Comparison of ENCODE assay signal across 1 cellular context in the genomic region with DNA sequence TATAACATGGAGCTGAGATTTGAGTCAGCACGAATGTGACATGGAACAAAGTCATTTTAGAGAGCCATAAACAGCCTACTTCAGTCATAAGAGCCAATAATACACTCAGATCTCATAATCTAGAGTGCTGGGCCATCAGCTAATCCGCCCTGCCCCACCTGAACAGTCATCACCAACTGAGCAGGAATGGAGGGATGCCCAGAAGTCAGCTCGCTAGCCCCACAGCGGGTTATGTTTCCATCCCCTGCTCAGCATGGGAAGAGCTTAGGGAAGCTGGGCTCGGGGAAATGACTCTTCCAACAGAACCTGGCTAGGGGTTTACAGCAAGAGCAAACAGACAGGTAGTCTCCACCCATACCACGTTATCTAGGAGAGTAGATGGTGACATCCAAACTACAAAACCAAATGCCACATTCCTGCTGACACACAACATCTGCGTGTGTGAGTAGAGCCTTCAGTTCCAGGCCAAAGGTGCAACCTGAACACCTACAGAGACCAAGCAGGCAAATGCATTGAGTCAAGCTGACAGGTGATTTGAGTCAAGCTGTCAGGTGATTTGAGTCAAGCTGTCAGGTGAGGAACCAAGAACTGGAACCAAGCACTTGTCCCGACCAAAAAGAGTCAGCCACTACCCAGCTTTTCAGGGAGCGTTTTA.
TF ChIP-seq lines count a peak whose summit lies in the region.

No MANE protein-coding gene starts in this region.

TF ChIP-seq in GM23338, 12 proteins besides CTCF, POLR2A, EP300 and RAD21 (continued from another document):
- TF ChIP-seq, protein P1, sequence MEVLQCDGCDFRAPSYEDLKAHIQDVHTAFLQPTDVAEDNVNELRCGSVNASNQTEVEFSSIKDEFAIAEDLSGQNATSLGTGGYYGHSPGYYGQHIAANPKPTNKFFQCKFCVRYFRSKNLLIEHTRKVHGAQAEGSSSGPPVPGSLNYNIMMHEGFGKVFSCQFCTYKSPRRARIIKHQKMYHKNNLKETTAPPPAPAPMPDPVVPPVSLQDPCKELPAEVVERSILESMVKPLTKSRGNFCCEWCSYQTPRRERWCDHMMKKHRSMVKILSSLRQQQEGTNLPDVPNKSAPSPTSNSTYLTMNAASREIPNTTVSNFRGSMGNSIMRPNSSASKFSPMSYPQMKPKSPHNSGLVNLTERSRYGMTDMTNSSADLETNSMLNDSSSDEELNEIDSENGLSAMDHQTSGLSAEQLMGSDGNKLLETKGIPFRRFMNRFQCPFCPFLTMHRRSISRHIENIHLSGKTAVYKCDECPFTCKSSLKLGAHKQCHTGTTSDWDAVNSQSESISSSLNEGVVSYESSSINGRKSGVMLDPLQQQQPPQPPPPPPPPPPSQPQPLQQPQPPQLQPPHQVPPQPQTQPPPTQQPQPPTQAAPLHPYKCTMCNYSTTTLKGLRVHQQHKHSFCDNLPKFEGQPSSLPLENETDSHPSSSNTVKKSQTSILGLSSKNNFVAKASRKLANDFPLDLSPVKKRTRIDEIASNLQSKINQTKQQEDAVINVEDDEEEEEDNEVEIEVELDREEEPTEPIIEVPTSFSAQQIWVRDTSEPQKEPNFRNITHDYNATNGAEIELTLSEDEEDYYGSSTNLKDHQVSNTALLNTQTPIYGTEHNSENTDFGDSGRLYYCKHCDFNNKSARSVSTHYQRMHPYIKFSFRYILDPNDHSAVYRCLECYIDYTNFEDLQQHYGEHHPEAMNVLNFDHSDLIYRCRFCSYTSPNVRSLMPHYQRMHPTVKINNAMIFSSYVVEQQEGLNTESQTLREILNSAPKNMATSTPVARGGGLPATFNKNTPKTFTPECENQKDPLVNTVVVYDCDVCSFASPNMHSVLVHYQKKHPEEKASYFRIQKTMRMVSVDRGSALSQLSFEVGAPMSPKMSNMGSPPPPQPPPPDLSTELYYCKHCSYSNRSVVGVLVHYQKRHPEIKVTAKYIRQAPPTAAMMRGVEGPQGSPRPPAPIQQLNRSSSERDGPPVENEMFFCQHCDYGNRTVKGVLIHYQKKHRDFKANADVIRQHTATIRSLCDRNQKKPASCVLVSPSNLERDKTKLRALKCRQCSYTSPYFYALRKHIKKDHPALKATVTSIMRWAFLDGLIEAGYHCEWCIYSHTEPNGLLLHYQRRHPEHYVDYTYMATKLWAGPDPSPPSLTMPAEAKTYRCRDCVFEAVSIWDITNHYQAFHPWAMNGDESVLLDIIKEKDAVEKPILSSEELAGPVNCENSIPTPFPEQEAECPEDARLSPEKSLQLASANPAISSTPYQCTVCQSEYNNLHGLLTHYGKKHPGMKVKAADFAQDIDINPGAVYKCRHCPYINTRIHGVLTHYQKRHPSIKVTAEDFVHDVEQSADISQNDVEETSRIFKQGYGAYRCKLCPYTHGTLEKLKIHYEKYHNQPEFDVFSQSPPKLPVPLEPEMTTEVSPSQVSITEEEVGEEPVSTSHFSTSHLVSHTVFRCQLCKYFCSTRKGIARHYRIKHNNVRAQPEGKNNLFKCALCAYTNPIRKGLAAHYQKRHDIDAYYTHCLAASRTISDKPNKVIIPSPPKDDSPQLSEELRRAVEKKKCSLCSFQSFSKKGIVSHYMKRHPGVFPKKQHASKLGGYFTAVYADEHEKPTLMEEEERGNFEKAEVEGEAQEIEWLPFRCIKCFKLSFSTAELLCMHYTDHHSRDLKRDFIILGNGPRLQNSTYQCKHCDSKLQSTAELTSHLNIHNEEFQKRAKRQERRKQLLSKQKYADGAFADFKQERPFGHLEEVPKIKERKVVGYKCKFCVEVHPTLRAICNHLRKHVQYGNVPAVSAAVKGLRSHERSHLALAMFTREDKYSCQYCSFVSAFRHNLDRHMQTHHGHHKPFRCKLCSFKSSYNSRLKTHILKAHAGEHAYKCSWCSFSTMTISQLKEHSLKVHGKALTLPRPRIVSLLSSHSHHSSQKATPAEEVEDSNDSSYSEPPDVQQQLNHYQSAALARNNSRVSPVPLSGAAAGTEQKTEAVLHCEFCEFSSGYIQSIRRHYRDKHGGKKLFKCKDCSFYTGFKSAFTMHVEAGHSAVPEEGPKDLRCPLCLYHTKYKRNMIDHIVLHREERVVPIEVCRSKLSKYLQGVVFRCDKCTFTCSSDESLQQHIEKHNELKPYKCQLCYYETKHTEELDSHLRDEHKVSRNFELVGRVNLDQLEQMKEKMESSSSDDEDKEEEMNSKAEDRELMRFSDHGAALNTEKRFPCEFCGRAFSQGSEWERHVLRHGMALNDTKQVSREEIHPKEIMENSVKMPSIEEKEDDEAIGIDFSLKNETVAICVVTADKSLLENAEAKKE (CRISPR knock-in tag; IDR thresholded peaks at IDR 0.05): no peak
- TF ChIP-seq EZH2phosphoT487 (IDR thresholded peaks at IDR 0.05; ENCODE audit: unreplicated experiment): no peak
- TF ChIP-seq POLR2AphosphoS5 (IDR thresholded peaks at IDR 0.05; ENCODE audit: low read depth): no peak
